In the genomic region with DNA sequence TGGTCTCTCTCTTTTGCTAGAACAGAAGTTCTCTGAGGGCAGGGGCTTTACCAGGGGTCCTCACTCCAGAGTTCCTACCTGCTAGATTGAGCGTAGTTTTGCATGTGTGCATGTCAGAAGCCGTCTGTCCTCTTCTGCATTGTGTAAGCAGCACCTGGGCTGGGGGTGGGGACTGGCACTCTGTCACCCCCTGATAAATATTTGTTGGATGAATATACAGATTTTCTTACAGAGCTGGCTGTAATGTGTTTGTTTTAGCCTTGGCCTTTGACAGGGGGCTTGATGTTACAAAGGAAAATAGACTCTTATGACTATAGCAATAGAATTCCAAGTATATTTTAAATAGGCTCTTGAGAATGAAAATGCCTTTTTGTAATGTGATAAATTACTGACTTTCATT, we compare ENCODE assay signal across 19 cellular contexts. TPM values are rescaled to one million over a fixed set of nuclear protein-coding genes. Genes with fewer than 3 reads are reported as not detected.
DNase-seq lines count a peak whose midpoint lies in the region; ATAC-seq and TF ChIP-seq lines count a peak whose summit lies in the region.
"Had no signal": no experiment of that assay in that cellular context is flagged by ENCODE, and none has a peak within 500 bp of the region (broad histone marks: within the 10 kb centered on the region; RNA-seq: fewer than 3 reads in every experiment).

No MANE protein-coding gene starts in this region.

- no peaks in the 10 kb centered on the region for H3K27me3 Mint-ChIP-seq in activated CD8-positive, alpha-beta T cell treated with anti-CD3 and anti-CD28 coated beads for 36 hours
- no peaks in the 10 kb centered on the region for H3K27me3 Mint-ChIP-seq in activated CD8-positive, alpha-beta T cell treated with anti-CD3 and anti-CD28 coated beads, Interleukin-2, amount 10 ng/mL, durations not matched to agents 7 days and 5 days (ENCODE audit: low read depth)
- H3K27me3 Mint-ChIP-seq in activated naive CD8-positive, alpha-beta T cell treated with anti-CD3 and anti-CD28 coated beads, Interleukin-2, amount 50 U/mL, for 24 hours, result no peaks in the 10 kb centered on the region
- no peaks in the 10 kb centered on the region for H3K27me3 Mint-ChIP-seq in osteocyte (ENCODE audit: unreplicated experiment)

- no peaks in the 10 kb centered on the region for H3K9me3 Mint-ChIP-seq in activated CD8-positive, alpha-beta T cell treated with anti-CD3 and anti-CD28 coated beads for 36 hours
- H3K9me3 Mint-ChIP-seq in activated CD8-positive, alpha-beta T cell treated with anti-CD3 and anti-CD28 coated beads, Interleukin-2, amount 10 ng/mL, durations not matched to agents 7 days and 5 days (ENCODE audit: insufficient read depth), result no peaks in the 10 kb centered on the region
- no peaks in the 10 kb centered on the region for H3K9me3 Mint-ChIP-seq in activated naive CD8-positive, alpha-beta T cell treated with anti-CD3 and anti-CD28 coated beads, Interleukin-2, amount 50 U/mL, for 24 hours
- no peaks in the 10 kb centered on the region for H3K9me3 Mint-ChIP-seq in osteocyte (ENCODE audit: unreplicated experiment)

- dilution Hi-C loops in IMR-90 (cut with HindIII; ENCODE audit: low sequenced_read_pairs, unreplicated experiment), result no loop called here

- H3K4me1 Mint-ChIP-seq in activated CD8-positive, alpha-beta T cell treated with anti-CD3 and anti-CD28 coated beads for 36 hours (ENCODE audit: low read depth), result peaks cover 36% of the 10 kb centered on the region
- H3K4me1 Mint-ChIP-seq in activated CD8-positive, alpha-beta T cell treated with anti-CD3 and anti-CD28 coated beads, Interleukin-2, amount 10 ng/mL, durations not matched to agents 7 days and 5 days (ENCODE audit: low read depth), result peaks cover 4% of the 10 kb centered on the region
- H3K4me1 Mint-ChIP-seq in activated naive CD8-positive, alpha-beta T cell treated with anti-CD3 and anti-CD28 coated beads, Interleukin-2, amount 50 U/mL, for 24 hours, result peaks cover 28% of the 10 kb centered on the region
- H3K4me1 Mint-ChIP-seq in osteocyte (ENCODE audit: unreplicated experiment), result peaks cover 15% of the 10 kb centered on the region

- H3K9me1 ChIP-seq in IMR-90 (ENCODE audit: insufficient read depth, low read length), result peaks cover 13% of the 10 kb centered on the region

- no peak overlapping the region for H2AFZ ChIP-seq in IMR-90 (replicated peaks; ENCODE audit: low read length, poor library complexity)

- H4K8ac ChIP-seq in IMR-90 (ENCODE audit: low read depth in 2 of 2, low read length in 2 of 2), result no peak overlapping the region

- H3K27ac ChIP-seq in IMR-90 (ENCODE audit: insufficient read depth, low read length), result no peak overlapping the region
- no peak overlapping the region for H3K27ac ChIP-seq in heart right ventricle
- H3K27ac ChIP-seq: adrenal gland, cardiac muscle cell, lower lobe of right lung, psoas muscle had no signal

- H3K4me1 ChIP-seq in IMR-90 (ENCODE audit: control insufficient read depth, insufficient read depth, low read length) (peaks cover 2% of the 10 kb centered on the region), heart right ventricle (peaks cover 0 to 34% (median 11%) of the 10 kb centered on the region in 9 donors)
- H3K4me1 ChIP-seq: adrenal gland, BE2C, lower lobe of right lung, psoas muscle had no signal

- no peak for TF ChIP-seq CTCF in activated CD8-positive, alpha-beta T cell treated with anti-CD3 and anti-CD28 coated beads for 36 hours (IDR thresholded peaks at IDR 0.05)
- TF ChIP-seq CTCF in IMR-90 (conservative IDR thresholded peaks at IDR 0.05; ENCODE audit: low read depth, low read length) (no peak), osteocyte (IDR thresholded peaks at IDR 0.05) (no peak), heart right ventricle (IDR thresholded peaks at IDR 0.05) (no peak)

- WGBS in IMR-90 (ENCODE audit: extremely low coverage in 2 of 2, insufficient read length in 1 of 2), 2 experiments, result no CpG with 5 or more reads among the region's 2 CpGs
- 94 to 97% methylated on average over 2 of the region's 2 CpGs for WGBS in heart right ventricle, 2 donors

- H3K23ac ChIP-seq in IMR-90 (ENCODE audit: low read depth, low read length), result no peak overlapping the region

- POLR2A ChIA-PET in activated CD8-positive, alpha-beta T cell treated with anti-CD3 and anti-CD28 coated beads for 36 hours (lab: Charles Lee), result interaction anchor here (0.8 kb wide), 1 partner anchor 33 kb away, joined by 3 read pairs; no protein-coding TSS in a partner anchor
- POLR2A ChIA-PET in activated CD8-positive, alpha-beta T cell treated with anti-CD3 and anti-CD28 coated beads, Interleukin-2, amount 10 ng/mL, durations not matched to agents 7 days and 5 days (lab: Charles Lee), result interaction anchor here (1.0 kb wide), 1 partner anchor 104 kb away, joined by 3 read pairs; no protein-coding TSS in a partner anchor
- POLR2A ChIA-PET in IMR-90 (lab: Charles Lee; ENCODE audit: unreplicated experiment), result no interaction called here

- H3K4me3 Mint-ChIP-seq in activated CD8-positive, alpha-beta T cell treated with anti-CD3 and anti-CD28 coated beads for 36 hours, result no peak overlapping the region
- no peak overlapping the region for H3K4me3 Mint-ChIP-seq in activated CD8-positive, alpha-beta T cell treated with anti-CD3 and anti-CD28 coated beads, Interleukin-2, amount 10 ng/mL, durations not matched to agents 7 days and 5 days
- H3K4me3 Mint-ChIP-seq in activated naive CD8-positive, alpha-beta T cell treated with anti-CD3 and anti-CD28 coated beads, Interleukin-2, amount 50 U/mL, for 24 hours, result no peak overlapping the region
- no peak overlapping the region for H3K4me3 Mint-ChIP-seq in osteocyte (ENCODE audit: unreplicated experiment)

- H3K18ac ChIP-seq in IMR-90 (ENCODE audit: low read depth, low read length), result no peak overlapping the region

- no peak overlapping the region for H3K4me2 ChIP-seq in IMR-90 (ENCODE audit: low read depth, low read length)

- in situ Hi-C loops in IMR-90 (cut with MboI; ENCODE audit: low sequenced_read_pairs), result no loop called here

- no peak overlapping the region for H2BK5ac ChIP-seq in IMR-90 (ENCODE audit: low read depth, low read length, poor library complexity, severe bottlenecking)

- ATAC-seq in activated CD8-positive, alpha-beta T cell treated with anti-CD3 and anti-CD28 coated beads for 36 hours, result no peak
- ATAC-seq in activated CD8-positive, alpha-beta T cell treated with anti-CD3 and anti-CD28 coated beads, Interleukin-2, amount 10 ng/mL, durations not matched to agents 7 days and 5 days, result no peak
- ATAC-seq in IMR-90 (ENCODE audit: low read depth) (peak; percentile 69), HG02763 (IDR thresholded peaks at IDR 0.05; ENCODE audit: unreplicated experiment) (no peak), heart right ventricle (no peak)
- no peak for ATAC-seq in activated naive CD8-positive, alpha-beta T cell treated with anti-CD3 and anti-CD28 coated beads, Interleukin-2, amount 50 U/mL, for 24 hours
- ATAC-seq: lower lobe of right lung had no signal

- peak overlapping the region; percentile 68 for H3K27ac Mint-ChIP-seq in activated CD8-positive, alpha-beta T cell treated with anti-CD3 and anti-CD28 coated beads for 36 hours
- H3K27ac Mint-ChIP-seq in activated CD8-positive, alpha-beta T cell treated with anti-CD3 and anti-CD28 coated beads, Interleukin-2, amount 10 ng/mL, durations not matched to agents 7 days and 5 days, result no peak overlapping the region
- peak overlapping the region; percentile 51 for H3K27ac Mint-ChIP-seq in activated naive CD8-positive, alpha-beta T cell treated with anti-CD3 and anti-CD28 coated beads, Interleukin-2, amount 50 U/mL, for 24 hours
- H3K27ac Mint-ChIP-seq in osteocyte (ENCODE audit: unreplicated experiment), result peak overlapping the region; percentile 64

- no peak overlapping the region for H2BK20ac ChIP-seq in IMR-90 (ENCODE audit: low read depth, low read length)

- no peak overlapping the region for H4K5ac ChIP-seq in IMR-90 (ENCODE audit: low read depth, low read length)

- no peak overlapping the region for H2BK15ac ChIP-seq in IMR-90 (ENCODE audit: low read depth, low read length)

- H4K91ac ChIP-seq in IMR-90 (ENCODE audit: insufficient read depth, low read depth, low read length), result no peak overlapping the region

- DNase-seq in activated CD8-positive, alpha-beta T cell treated with anti-CD3 and anti-CD28 coated beads for 36 hours, result no peak
- no peak for DNase-seq in activated CD8-positive, alpha-beta T cell treated with anti-CD3 and anti-CD28 coated beads, Interleukin-2, amount 10 ng/mL, durations not matched to agents 7 days and 5 days
- DNase-seq in IMR-90 (peak; percentile 61), osteocyte (ENCODE audit: extremely low spot score, unreplicated experiment) (no peak), heart right ventricle (no peak), NCI-H2196 (lab: John Stamatoyannopoulos, UW; ENCODE audit: unreplicated experiment) (no peak)
- no peak for DNase-seq in activated naive CD8-positive, alpha-beta T cell treated with anti-CD3 and anti-CD28 coated beads, Interleukin-2, amount 50 U/mL, for 24 hours
- DNase-seq: activated CD4-positive, CD25-positive, alpha-beta regulatory T cell treated with anti-CD3 and anti-CD28 coated beads, Interleukin-2, amount 50 U/mL, for 72 hours; BE2C; COR-L47; KBM-7; lower lobe of right lung; MM.1S; NCI-H1436; psoas muscle; T-helper 1 cell had no signal

- no peak overlapping the region for H2AK9ac ChIP-seq in IMR-90 (replicated peaks; ENCODE audit: low read depth, low read length, poor library complexity)

- CTCF ChIA-PET in activated CD8-positive, alpha-beta T cell treated with anti-CD3 and anti-CD28 coated beads for 36 hours (lab: Charles Lee), result no interaction called here
- CTCF ChIA-PET in activated CD8-positive, alpha-beta T cell treated with anti-CD3 and anti-CD28 coated beads, Interleukin-2, amount 10 ng/mL, durations not matched to agents 7 days and 5 days (lab: Charles Lee), result no interaction called here
- CTCF ChIA-PET in IMR-90 (lab: Yijun Ruan, JAX), result interaction anchor here (0.6 kb wide), 2 partner anchors 209 to 1692 kb away, joined by 3 read pairs; no protein-coding TSS in a partner anchor

- BruUV-seq in IMR-90 (replicated peaks; lab: Mats Ljungman, UMichigan), result no TSS peak

- H3K36me3 ChIP-seq in IMR-90 (ENCODE audit: control insufficient read depth, insufficient read depth, low read length) (peaks cover 38% of the 10 kb centered on the region), heart right ventricle (peaks cover 0 to 100% (median 52%) of the 10 kb centered on the region in 9 donors)

- no peak for TF ChIP-seq POLR2A in IMR-90 (IDR thresholded peaks at IDR 0.05; ENCODE audit: low read depth, low read length)

- H4K20me1 ChIP-seq in IMR-90 (ENCODE audit: insufficient read depth, low read length), result peaks cover 14% of the 10 kb centered on the region; the same call in 1 of the 2 replicates

- no peak overlapping the region for H3K56ac ChIP-seq in IMR-90 (ENCODE audit: extremely low read depth, insufficient read depth, low read length)

- H3K14ac ChIP-seq in IMR-90 (replicated peaks; ENCODE audit: low read depth, low read length), result no peak overlapping the region

- H2AK5ac ChIP-seq in IMR-90 (ENCODE audit: low read depth, low read length), result no peak overlapping the region

- H3K4me3 ChIP-seq in IMR-90 (ENCODE audit: insufficient read depth, low read depth, low read length) (no peak overlapping the region), heart right ventricle (no peak overlapping the region)
- H3K4me3 ChIP-seq: adrenal gland, cardiac muscle cell, lower lobe of right lung, psoas muscle had no signal

- H3K4ac ChIP-seq in IMR-90 (ENCODE audit: low read depth, low read length), result no peak overlapping the region

- H3K27me3 ChIP-seq in IMR-90 (ENCODE audit: control insufficient read depth, insufficient read depth, low read length) (no peaks in the 10 kb centered on the region), heart right ventricle (no peaks in the 10 kb centered on the region)
- H3K27me3 ChIP-seq: adrenal gland, BE2C, cardiac muscle cell had no signal

- TF ChIP-seq RAD21 in IMR-90 (IDR thresholded peaks at IDR 0.05; ENCODE audit: low read length), result no peak

- peaks cover 63% of the 10 kb centered on the region for H3K36me3 Mint-ChIP-seq in activated CD8-positive, alpha-beta T cell treated with anti-CD3 and anti-CD28 coated beads for 36 hours (ENCODE audit: low read depth)
- peaks cover 57% of the 10 kb centered on the region for H3K36me3 Mint-ChIP-seq in activated CD8-positive, alpha-beta T cell treated with anti-CD3 and anti-CD28 coated beads, Interleukin-2, amount 10 ng/mL, durations not matched to agents 7 days and 5 days (ENCODE audit: low read depth)
- H3K36me3 Mint-ChIP-seq in activated naive CD8-positive, alpha-beta T cell treated with anti-CD3 and anti-CD28 coated beads, Interleukin-2, amount 50 U/mL, for 24 hours (ENCODE audit: low read depth), result peaks cover 63% of the 10 kb centered on the region
- peaks cover 76% of the 10 kb centered on the region for H3K36me3 Mint-ChIP-seq in osteocyte (ENCODE audit: unreplicated experiment)

- H3K9ac ChIP-seq in IMR-90 (ENCODE audit: low read depth, low read length), result no peak overlapping the region

- H3K79me1 ChIP-seq in IMR-90 (ENCODE audit: low read depth in 1 of 2, low read length in 2 of 2), result peaks cover 19 to 35% of the 10 kb centered on the region in 2 experiments

- H3K9me3 ChIP-seq in IMR-90 (ENCODE audit: control insufficient read depth, insufficient read depth, low read length) (no peaks in the 10 kb centered on the region), heart right ventricle (no peaks in the 10 kb centered on the region)
- H3K9me3 ChIP-seq: adrenal gland, BE2C, lower lobe of right lung, psoas muscle had no signal

- intact Hi-C loops in activated CD8-positive, alpha-beta T cell treated with anti-CD3 and anti-CD28 coated beads for 36 hours (cut with micrococcal nuclease), result loop anchor here (10.0 kb wide), 2 partner anchors 152 to 262 kb away; no protein-coding TSS in a partner anchor
- intact Hi-C loops in IMR-90 (cut with micrococcal nuclease) (no loop called here), heart right ventricle (cut with DNase I) (loop anchor here in 1 of 10 donors (10.0 kb wide), 1 partner anchor 1942 kb away; no protein-coding TSS in a partner anchor)

- no peak overlapping the region for H2BK120ac ChIP-seq in IMR-90 (ENCODE audit: low read depth, low read length)

RNA-seq across cellular contexts. Expression of a gene that starts 46.7 kb away (rescaled TPM):
- 10 to 100 TPM; 17.2 to 17.9 TPM for total RNA-seq in activated CD8-positive, alpha-beta T cell treated with anti-CD3 and anti-CD28 coated beads for 36 hours
- total RNA-seq in activated CD8-positive, alpha-beta T cell treated with anti-CD3 and anti-CD28 coated beads, Interleukin-2, amount 10 ng/mL, durations not matched to agents 7 days and 5 days, result 10 to 100 TPM; 24.9 to 27.0 TPM
- 12.7 and 16.4 TPM in 2 replicates for total RNA-seq in IMR-90 (2012; rRNA removed)
- 14.0 and 14.5 TPM in 2 replicates for polyA plus RNA-seq in IMR-90 (2012; rRNA removed)
- polyA plus RNA-seq in IMR-90 (2012; cell fraction: cytosol; rRNA removed), result 9.0 and 12.3 TPM in 2 replicates
- 26.3 and 32.3 TPM in 2 replicates for polyA plus RNA-seq in IMR-90 (2012; cell fraction: nucleus; rRNA removed; ENCODE audit: low replicate concordance)
- total RNA-seq in osteocyte, result 13.6 and 15.3 TPM in 2 replicates
- 10 to 100 TPM; 25.0 to 36.5 (median 32.6) TPM for total RNA-seq in heart right ventricle
- polyA plus RNA-seq in heart right ventricle, result 10 to 100 TPM in 1 of 2 donors, 1 to 10 TPM in 1; 6.8 to 15.0 TPM

RNA-seq across cellular contexts. Expression of a gene that starts 53.9 kb away (rescaled TPM):
- total RNA-seq in activated CD8-positive, alpha-beta T cell treated with anti-CD3 and anti-CD28 coated beads for 36 hours, result 10 to 100 TPM; 67.7 to 69.5 TPM
- 10 to 100 TPM; 64.7 to 65.3 TPM for total RNA-seq in activated CD8-positive, alpha-beta T cell treated with anti-CD3 and anti-CD28 coated beads, Interleukin-2, amount 10 ng/mL, durations not matched to agents 7 days and 5 days
- 27.4 and 45.8 TPM in 2 replicates for total RNA-seq in IMR-90 (2012; rRNA removed)
- 23.9 and 27.3 TPM in 2 replicates for polyA plus RNA-seq in IMR-90 (2012; rRNA removed)
- 4.1 and 6.3 TPM in 2 replicates for polyA plus RNA-seq in IMR-90 (2012; cell fraction: cytosol; rRNA removed)
- polyA plus RNA-seq in IMR-90 (2012; cell fraction: nucleus; rRNA removed; ENCODE audit: low replicate concordance), result 13.7 and 128 TPM in 2 replicates
- 26.0 and 31.7 TPM in 2 replicates for total RNA-seq in osteocyte
- total RNA-seq in heart right ventricle, result 10 to 100 TPM; 14.4 to 21.9 (median 18.9) TPM
- 10 to 100 TPM in 1 of 2 donors, 1 to 10 TPM in 1; 8.9 to 26.0 TPM for polyA plus RNA-seq in heart right ventricle
